In genomic region chr16:70493863-70494770, GRCh38 we compare ENCODE assay signal across 17 cellular contexts. TPM values are rescaled to one million over a fixed set of nuclear protein-coding genes. Genes with fewer than 3 reads are reported as not detected.
A peak's percentile ranks its signal among the peaks of the same experiment; 100 is the strongest.
DNase-seq lines count a peak whose midpoint lies in the region; ATAC-seq and TF ChIP-seq lines count a peak whose summit lies in the region.
"Had no signal": no experiment of that assay in that cellular context is flagged by ENCODE, and none has a peak within 500 bp of the region (broad histone marks: within the 10 kb centered on the region; RNA-seq: fewer than 3 reads in every experiment).

No MANE protein-coding gene starts in this region.

- CTCF ChIA-PET in AG04450 (lab: Charles Lee) = no interaction called here
- CTCF ChIA-PET in activated CD4-positive, alpha-beta memory T cell treated with anti-CD3 and anti-CD28 coated beads for 36 hours (lab: Charles Lee) = interaction anchor here (1.0 to 1.1 kb wide), 2 partner anchors 15 to 100 kb away, joined by 3 to 4 read pairs; no protein-coding TSS in a partner anchor

- H3K36me3 ChIP-seq in GM23248 (ENCODE audit: low read depth) (peaks cover 6% of the 10 kb centered on the region; the same call in 1 of the 2 replicates), heart right ventricle (peaks cover 0 to 100% (median 43%) of the 10 kb centered on the region in 9 donors), tibial nerve (peaks cover 0 to 95% (median 5%) of the 10 kb centered on the region in 3 donors)

- H3K4me1 Mint-ChIP-seq in activated CD4-positive, alpha-beta memory T cell treated with anti-CD3 and anti-CD28 coated beads for 36 hours (ENCODE audit: low read depth) = peaks cover 26% of the 10 kb centered on the region
- H3K4me1 Mint-ChIP-seq: nephron had no signal

- H3K9me3 Mint-ChIP-seq in activated CD4-positive, alpha-beta memory T cell treated with anti-CD3 and anti-CD28 coated beads for 36 hours = no peaks in the 10 kb centered on the region
- H3K9me3 Mint-ChIP-seq: nephron had no signal

- peak in 7 of 8 donors; percentile 31 to 77 (median 61) for ATAC-seq in heart right ventricle
- no peak for ATAC-seq in GM18520 (IDR thresholded peaks at IDR 0.05; ENCODE audit: unreplicated experiment)
- no peak for ATAC-seq in HG03159 (IDR thresholded peaks at IDR 0.05; ENCODE audit: unreplicated experiment)

- TF ChIP-seq POLR2A in tibial nerve (IDR thresholded peaks at IDR 0.05) = no peak

- H3K4me3 ChIP-seq in AG04450 (ENCODE audit: low read depth, low read length) (no peak overlapping the region), GM23248 (no peak overlapping the region), heart right ventricle (no peak overlapping the region), tibial nerve (no peak overlapping the region)
- H3K4me3 ChIP-seq: HAP-1 had no signal

- H3K27ac ChIP-seq in AG04450 (ENCODE audit: low read depth, low read length) = peak overlapping the region; percentile 21
- H3K27ac ChIP-seq in GM23248 = no peak overlapping the region
- peak overlapping the region in 6 of 10 donors; percentile 27 to 65 (median 56) for H3K27ac ChIP-seq in heart right ventricle
- no peak overlapping the region for H3K27ac ChIP-seq in tibial nerve
- H3K27ac ChIP-seq: brain microvascular endothelial cell had no signal

- H3K79me2 ChIP-seq in GM23248 (ENCODE audit: insufficient read depth) = no peaks in the 10 kb centered on the region

- POLR2A ChIA-PET in AG04450 (lab: Yijun Ruan, JAX) = no interaction called here
- POLR2A ChIA-PET in activated CD4-positive, alpha-beta memory T cell treated with anti-CD3 and anti-CD28 coated beads for 36 hours (lab: Charles Lee) = interaction anchor here (0.6 to 2.0 kb wide), 4 partner anchors 27 to 112 kb away, joined by 3 to 8 read pairs (median 3); no protein-coding TSS in a partner anchor

- TF ChIP-seq CTCF in AG04450 (IDR thresholded peaks at IDR 0.05; ENCODE audit: low read depth, low read length) = no peak
- TF ChIP-seq CTCF in heart right ventricle (IDR thresholded peaks at IDR 0.05) = no peak
- no peak for TF ChIP-seq CTCF in tibial nerve (IDR thresholded peaks at IDR 0.05)

- no peak overlapping the region for H3K4me3 Mint-ChIP-seq in activated CD4-positive, alpha-beta memory T cell treated with anti-CD3 and anti-CD28 coated beads for 36 hours
- H3K4me3 Mint-ChIP-seq: nephron had no signal

- no peaks in the 10 kb centered on the region for H3K27me3 Mint-ChIP-seq in activated CD4-positive, alpha-beta memory T cell treated with anti-CD3 and anti-CD28 coated beads for 36 hours

- H3K9me3 ChIP-seq in AG04450 (ENCODE audit: control insufficient read depth, insufficient read depth, low read length) (no peaks in the 10 kb centered on the region), GM23248 (ENCODE audit: low read depth) (no peaks in the 10 kb centered on the region), heart right ventricle (no peaks in the 10 kb centered on the region), tibial nerve (no peaks in the 10 kb centered on the region)
- H3K9me3 ChIP-seq: HAP-1 had no signal

- intact Hi-C loops in activated CD4-positive, alpha-beta memory T cell treated with anti-CD3 and anti-CD28 coated beads for 36 hours (cut with micrococcal nuclease) = loop anchor here (10.0 kb wide), 1 partner anchor 151 kb away; the partner anchor contains the start of gene IL34
- intact Hi-C loops in heart right ventricle (cut with DNase I) = loop anchor here in 1 of 10 donors (10.0 kb wide), 1 partner anchor 129 kb away; no protein-coding TSS in a partner anchor

- no peak for TF ChIP-seq EP300 in tibial nerve (IDR thresholded peaks at IDR 0.05)

- no peak overlapping the region for H3K4me2 ChIP-seq in GM23248 (ENCODE audit: unreplicated experiment)

- WGBS in GM23248 (ENCODE audit: low coverage in 1 of 2, low lambda C conversion rate in 2 of 2, missing lambda C conversion rate in 2 of 2), 2 experiments = 77 to 81% methylated on average over 7 of the region's 7 CpGs
- WGBS in heart right ventricle, 2 donors = 42 to 61% methylated on average over 7 of the region's 7 CpGs
- 85 to 86% methylated on average over 7 of the region's 7 CpGs for WGBS in tibial nerve, 2 donors

- H3K9me2 ChIP-seq in GM23248 (ENCODE audit: insufficient read depth) = no peaks in the 10 kb centered on the region

- H3K27me3 ChIP-seq in AG04450 (ENCODE audit: control insufficient read depth, insufficient read depth, low read length) (no peaks in the 10 kb centered on the region), GM23248 (replicated peaks; ENCODE audit: insufficient read depth) (no peaks in the 10 kb centered on the region), heart right ventricle (no peaks in the 10 kb centered on the region), tibial nerve (no peaks in the 10 kb centered on the region)
- H3K27me3 ChIP-seq: brain microvascular endothelial cell had no signal

- H4K20me1 ChIP-seq in GM23248 (ENCODE audit: insufficient read depth) = no peaks in the 10 kb centered on the region

- no peak for DNase-seq in AG04450 (ENCODE audit: low read depth, low spot score)
- peak; percentile 16 for DNase-seq in GM23248
- DNase-seq in activated CD4-positive, alpha-beta memory T cell treated with anti-CD3 and anti-CD28 coated beads for 36 hours = peak; percentile 25
- no peak for DNase-seq in heart right ventricle
- DNase-seq in tibial nerve (ENCODE audit: low spot score in 2 of 2) = no peak
- no peak for DNase-seq in NCI-H82 treated with DMSO at 0.1 percent for 48 hours (lab: John Stamatoyannopoulos, UW; ENCODE audit: unreplicated experiment)
- DNase-seq: activated gamma-delta T cell treated with Interleukin-2 at 50 U/mL for 16 hours, brain microvascular endothelial cell, dermis blood vessel endothelial cell, GF-D8, mammary epithelial cell, NCI-H2081, NCI-H510A treated with DMSO at 0.1 percent for 48 hours had no signal

- peak overlapping the region; percentile 0 for H3K27ac Mint-ChIP-seq in activated CD4-positive, alpha-beta memory T cell treated with anti-CD3 and anti-CD28 coated beads for 36 hours
- H3K27ac Mint-ChIP-seq: nephron had no signal

- no peaks in the 10 kb centered on the region for H3F3A ChIP-seq in GM23248 (ENCODE audit: insufficient read depth)

- in situ Hi-C loops in GM23248 (cut with MboI) = no loop called here

- no peak overlapping the region for H3K9ac ChIP-seq in GM23248

- H3K4me1 ChIP-seq in GM23248 (ENCODE audit: insufficient read depth) = no peaks in the 10 kb centered on the region
- H3K4me1 ChIP-seq in heart right ventricle = peaks cover 0 to 15% (median 7%) of the 10 kb centered on the region in 9 donors
- H3K4me1 ChIP-seq in tibial nerve = no peaks in the 10 kb centered on the region
- H3K4me1 ChIP-seq: HAP-1 had no signal

- peaks cover 24% of the 10 kb centered on the region for H3K36me3 Mint-ChIP-seq in activated CD4-positive, alpha-beta memory T cell treated with anti-CD3 and anti-CD28 coated beads for 36 hours

- H2AFZ ChIP-seq in GM23248 = no peak overlapping the region

RNA-seq across cellular contexts. Expression of gene COG4, which starts 29.2 kb away (rescaled TPM):
- 50.6 and 51.8 TPM in 2 replicates for polyA plus RNA-seq in AG04450 (2011; rRNA removed)
- 54.6 and 72.7 TPM in 2 replicates for polyA minus RNA-seq in AG04450 (2011; rRNA and poly(A)+ RNA removed)
- 66.4 and 83.2 TPM in 2 replicates for total RNA-seq in GM23248 (2014; rRNA removed; shearing (Covaris generic))
- polyA plus RNA-seq in GM23248 (2016; fragmentation: Nextera tagmentation; extraction: Ambion mirVana) = 59.0 and 60.6 TPM in 2 replicates
- total RNA-seq in activated CD4-positive, alpha-beta memory T cell treated with anti-CD3 and anti-CD28 coated beads for 36 hours = 10 to 100 TPM; 35.9 to 40.2 TPM
- total RNA-seq in heart right ventricle = 10 to 100 TPM; 33.3 to 56.8 (median 40.7) TPM
- polyA plus RNA-seq in heart right ventricle = 10 to 100 TPM; 29.3 to 32.7 TPM
- total RNA-seq in tibial nerve = 100 to 1,000 TPM in 1 of 4 donors, 10 to 100 TPM in 3; 41.1 to 109 (median 47.1) TPM

RNA-seq across cellular contexts. Expression of gene SF3B3, which starts 29.5 kb away (rescaled TPM):
- 139 and 169 TPM in 2 replicates for polyA plus RNA-seq in AG04450 (2011; rRNA removed)
- 200 and 213 TPM in 2 replicates for polyA minus RNA-seq in AG04450 (2011; rRNA and poly(A)+ RNA removed)
- total RNA-seq in GM23248 (2014; rRNA removed; shearing (Covaris generic)) = 69.3 and 166 TPM in 2 replicates
- polyA plus RNA-seq in GM23248 (2016; fragmentation: Nextera tagmentation; extraction: Ambion mirVana) = 185 TPM in 2 replicates
- total RNA-seq in activated CD4-positive, alpha-beta memory T cell treated with anti-CD3 and anti-CD28 coated beads for 36 hours = 100 to 1,000 TPM; 450 to 453 TPM
- 100 to 1,000 TPM; 121 to 188 (median 163) TPM for total RNA-seq in heart right ventricle
- 10 to 100 TPM; 45.4 to 71.4 TPM for polyA plus RNA-seq in heart right ventricle
- 100 to 1,000 TPM; 103 to 132 (median 119) TPM for total RNA-seq in tibial nerve

RNA-seq across cellular contexts. Expression of gene FCSK, which starts 39.7 kb away (rescaled TPM):
- 4.0 and 5.9 TPM in 2 replicates for polyA plus RNA-seq in AG04450 (2011; rRNA removed)
- polyA minus RNA-seq in AG04450 (2011; rRNA and poly(A)+ RNA removed) = 6.3 and 11.3 TPM in 2 replicates
- total RNA-seq in GM23248 (2014; rRNA removed; shearing (Covaris generic)) = 6.1 and 6.8 TPM in 2 replicates
- 2.2 and 2.6 TPM in 2 replicates for polyA plus RNA-seq in GM23248 (2016; fragmentation: Nextera tagmentation; extraction: Ambion mirVana)
- 10 to 100 TPM; 13.1 to 14.0 TPM for total RNA-seq in activated CD4-positive, alpha-beta memory T cell treated with anti-CD3 and anti-CD28 coated beads for 36 hours
- total RNA-seq in heart right ventricle = 10 to 100 TPM in 2 of 10 donors, 1 to 10 TPM in 8; 6.5 to 12.6 (median 9.0) TPM
- polyA plus RNA-seq in heart right ventricle = 10 to 100 TPM in 1 of 2 donors, 1 to 10 TPM in 1; 6.3 to 15.4 TPM
- 10 to 100 TPM; 21.3 to 53.1 (median 37.9) TPM for total RNA-seq in tibial nerve

RNA-seq across cellular contexts. Expression of gene ST3GAL2, which starts 55.2 kb away (rescaled TPM):
- polyA plus RNA-seq in AG04450 (2011; rRNA removed) (12.4 and 18.2 TPM in 2 replicates), GM23248 (2016; fragmentation: Nextera tagmentation; extraction: Ambion mirVana) (10.8 and 13.3 TPM in 2 replicates), heart right ventricle (10 to 100 TPM in 1 of 2 donors, 1 to 10 TPM in 1; 8.0 to 10.8 TPM)
- 30.8 and 35.7 TPM in 2 replicates for polyA minus RNA-seq in AG04450 (2011; rRNA and poly(A)+ RNA removed)
- total RNA-seq in GM23248 (2014; rRNA removed; shearing (Covaris generic)) = 28.8 and 32.5 TPM in 2 replicates
- total RNA-seq in activated CD4-positive, alpha-beta memory T cell treated with anti-CD3 and anti-CD28 coated beads for 36 hours = 10 to 100 TPM; 16.7 to 17.3 TPM
- total RNA-seq in heart right ventricle (10 to 100 TPM; 15.1 to 37.1 (median 20.9) TPM), tibial nerve (10 to 100 TPM; 18.6 to 32.4 (median 23.6) TPM)

Comparison
In these comparisons a context has a peak if more than half of its experiments do, and no peak if none do; other contexts are left out.
1. DNase-seq: peak in GM23248 (single experiment) and activated CD4-positive, alpha-beta memory T cell treated with anti-CD3 and anti-CD28 coated beads for 36 hours (single experiment); none in AG04450 (single experiment), heart right ventricle (0 of 2), tibial nerve (0 of 2) and NCI-H82 treated with DMSO at 0.1 percent for 48 hours (single experiment).
2. H3K27ac ChIP-seq: peak in AG04450 (single experiment) and heart right ventricle (6 of 10); none in GM23248 (single experiment) and tibial nerve (0 of 4).
3. ATAC-seq: peak in heart right ventricle (7 of 8); none in GM18520 (single experiment) and HG03159 (single experiment).